In the genomic region with DNA sequence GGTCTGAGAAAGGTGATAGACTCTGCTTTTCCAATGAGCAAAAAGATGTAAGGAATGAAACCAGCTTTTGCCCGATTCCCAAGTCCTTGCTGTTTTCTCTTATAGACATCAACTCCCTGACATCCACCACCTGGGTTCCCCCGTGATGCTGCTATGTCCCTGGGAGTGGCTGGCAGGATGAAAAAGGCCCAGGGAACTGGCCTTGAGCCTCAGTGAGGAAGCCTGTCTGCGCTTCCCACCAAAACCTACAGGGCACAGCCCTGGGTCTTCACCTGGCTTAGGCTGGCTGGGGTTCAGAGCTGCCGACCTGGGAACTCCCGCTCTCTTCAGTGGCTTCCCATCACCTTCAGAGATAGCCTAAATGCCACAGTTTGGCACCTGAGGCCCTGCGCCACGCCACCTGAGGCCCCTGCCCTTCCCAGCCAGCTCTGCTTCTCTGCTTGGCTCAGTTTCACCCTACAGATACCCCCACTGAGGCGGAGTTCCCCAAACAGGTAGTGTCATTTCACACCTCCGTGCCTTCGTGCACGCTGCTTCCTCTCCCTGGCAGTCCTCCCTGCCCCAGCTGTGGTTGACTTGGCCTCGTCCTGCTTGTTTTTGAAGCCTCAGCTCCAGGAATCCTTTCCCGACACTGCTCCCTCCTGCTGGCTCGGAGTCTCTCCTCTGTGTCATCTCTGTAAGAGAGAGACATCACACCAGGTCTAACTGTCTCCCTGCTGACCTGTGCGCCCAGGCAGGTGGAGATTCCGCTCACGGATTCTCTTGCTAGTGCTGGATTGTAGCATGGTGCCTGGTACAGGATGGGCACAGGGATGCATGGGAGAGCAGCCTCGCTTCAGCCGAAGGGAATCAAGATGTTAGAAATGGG, we compare ENCODE assay signal across 32 cellular contexts. TPM values are rescaled to one million over a fixed set of nuclear protein-coding genes. Genes with fewer than 3 reads are reported as not detected.
DNase-seq lines count a peak whose midpoint lies in the region; ATAC-seq, FAIRE-seq and TF ChIP-seq lines count a peak whose summit lies in the region.
"Had no signal": no experiment of that assay in that cellular context is flagged by ENCODE, and none has a peak within 500 bp of the region (broad histone marks: within the 10 kb centered on the region; RNA-seq: fewer than 3 reads in every experiment).

No MANE protein-coding gene starts in this region.

- no peak for TF ChIP-seq RAD21 in HepG2 (CRISPR knock-in tag; IDR thresholded peaks at IDR 0.05)

- no peak overlapping the region for H3K27ac ChIP-seq in HepG2 (ENCODE audit: extremely low read length, insufficient read depth, low read length)
- H3K27ac ChIP-seq in right lobe of liver, result no peak overlapping the region
- peak overlapping the region; percentile 4; the same call in 1 of the 2 replicates for H3K27ac ChIP-seq in OCI-LY3 (ENCODE audit: low read length)
- H3K27ac ChIP-seq: gastrocnemius medialis, neural progenitor cell, prostate gland, suprapubic skin had no signal

- H3K36me3 ChIP-seq in HepG2 (replicated peaks in 1 of 2; ENCODE audit: control insufficient read depth in 1 of 2, insufficient read depth in 2 of 2, low read length in 2 of 2) (no peaks in the 10 kb centered on the region), right lobe of liver (no peaks in the 10 kb centered on the region), OCI-LY3 (replicated peaks; ENCODE audit: low read depth, low read length) (peaks cover 8% of the 10 kb centered on the region)
- H3K36me3 ChIP-seq: esophagus squamous epithelium, gastrocnemius medialis, HAP-1, lower lobe of right lung, neural progenitor cell, prostate gland, suprapubic skin had no signal

- DNase-seq in HepG2 (ENCODE audit: low spot score) (no peak), right lobe of liver (no peak), germinal center (ENCODE audit: low spot score) (peak; percentile 63), A172 (ENCODE audit: low spot score) (no peak), DMS53 (lab: John Stamatoyannopoulos, UW) (no peak)
- no peak for DNase-seq in naive thymus-derived CD8-positive, alpha-beta T cell
- DNase-seq: activated CD4-positive, alpha-beta T cell treated with anti-CD3 and anti-CD28 coated beads, Interleukin-2, amount 50 U/mL, for 48 hours; activated CD4-positive, CD25-positive, alpha-beta regulatory T cell; activated CD8-positive, alpha-beta memory T cell treated with anti-CD3 and anti-CD28 coated beads, Interleukin-2, amount 50 U/mL, for 4 hours; activated naive CD4-positive, alpha-beta T cell treated with anti-CD3 and anti-CD28 coated beads, Interleukin-2, amount 50 U/mL, for 16 hours; EL; esophagus squamous epithelium; hypothalamus; NCI-H1092 treated with DMSO at 0.1 percent for 48 hours; NCI-H2029 treated with DMSO at 0.1 percent for 48 hours; NCI-H345; NCI-H774; Right ventricle myocardium superior; stimulated activated CD4-positive, alpha-beta T cell treated with anti-CD3 and anti-CD28 coated beads, Interleukin-1b, Interleukin-23, amount 100 ng/mL, for 48 hours had no signal

- no peaks in the 10 kb centered on the region for H3K79me2 ChIP-seq in HepG2 (ENCODE audit: insufficient read depth, low read length)
- H3K79me2 ChIP-seq in OCI-LY3 (ENCODE audit: low read length), result no peaks in the 10 kb centered on the region

- H3K27ac Mint-ChIP-seq in naive thymus-derived CD8-positive, alpha-beta T cell, result peak overlapping the region in 1 of 10 donors; percentile 2
- H3K27ac Mint-ChIP-seq: neural progenitor cell; stimulated activated effector memory CD8-positive, alpha-beta T cell treated with anti-CD3 and anti-CD28 coated beads, Interleukin-12 subunit alpha, Interleukin-12 subunit beta, amount 100 ng/mL, for 72 hours had no signal

- no peak overlapping the region for H3K4me3 Mint-ChIP-seq in naive thymus-derived CD8-positive, alpha-beta T cell
- H3K4me3 Mint-ChIP-seq: neural progenitor cell; stimulated activated effector memory CD8-positive, alpha-beta T cell treated with anti-CD3 and anti-CD28 coated beads, Interleukin-12 subunit alpha, Interleukin-12 subunit beta, amount 100 ng/mL, for 72 hours had no signal

- TF ChIP-seq EP300 in HepG2 (IDR thresholded peaks at IDR 0.05; ENCODE audit: low read depth in 2 of 2, low read length in 2 of 2) (no peak), HepG2 (CRISPR knock-in tag; IDR thresholded peaks at IDR 0.05; ENCODE audit: borderline replicate concordance) (no peak)

- H3K27me3 Mint-ChIP-seq in naive thymus-derived CD8-positive, alpha-beta T cell, result peaks cover 4 to 33% (median 29%) of the 10 kb centered on the region in 5 donors

- H4K20me1 ChIP-seq in HepG2 (ENCODE audit: insufficient read depth, low read length), result no peaks in the 10 kb centered on the region
- H4K20me1 ChIP-seq in OCI-LY3 (ENCODE audit: insufficient read depth, low read length), result no peaks in the 10 kb centered on the region

- WGBS in HepG2 (ENCODE audit: low lambda C conversion rate), result 64% methylated on average over 17 of the region's 19 CpGs
- WGBS in right lobe of liver (ENCODE audit: insufficient coverage, low coverage, low lambda C conversion rate, missing lambda C conversion rate), result 85% methylated on average over 8 of the region's 19 CpGs

- no peak for TF ChIP-seq CTCF in HepG2 (CRISPR knock-in tag; IDR thresholded peaks at IDR 0.05)
- TF ChIP-seq CTCF in right lobe of liver (IDR thresholded peaks at IDR 0.05), result no peak
- TF ChIP-seq CTCF in OCI-LY3 (IDR thresholded peaks at IDR 0.05; ENCODE audit: low read depth, low read length), result no peak

- H3K9me3 ChIP-seq in HepG2 (ENCODE audit: low read length), result no peaks in the 10 kb centered on the region
- no peaks in the 10 kb centered on the region for H3K9me3 ChIP-seq in right lobe of liver
- H3K9me3 ChIP-seq in OCI-LY3 (ENCODE audit: insufficient read depth, low read length), result no peaks in the 10 kb centered on the region
- H3K9me3 ChIP-seq: esophagus squamous epithelium, gastrocnemius medialis, HAP-1, lower lobe of right lung, prostate gland, suprapubic skin had no signal

- BruUV-seq in HepG2 (replicated peaks; lab: Mats Ljungman, UMichigan), result no TSS peak

- peak overlapping the region; percentile 39; the same call in 1 of the 2 replicates for H3K4me2 ChIP-seq in HepG2 (ENCODE audit: low read depth, low read length)
- peak overlapping the region; percentile 82 for H3K4me2 ChIP-seq in OCI-LY3 (ENCODE audit: low read length)
- H3K4me2 ChIP-seq: neural progenitor cell had no signal

- TF ChIP-seq POLR2A in HepG2 (IDR thresholded peaks at IDR 0.05; ENCODE audit: insufficient read depth in 1 of 2, low read depth in 2 of 2, low read length in 2 of 2) (no peak), right lobe of liver (IDR thresholded peaks at IDR 0.05) (no peak)

- in situ Hi-C loops in HepG2 (cut with HindIII; ENCODE audit: extremely low pct_ligation_motif_present, low pct_unique_long_range_greater_than_20kb), result no loop called here

- peaks cover 0 to 1% (median 0%) of the 10 kb centered on the region in 9 donors for H3K9me3 Mint-ChIP-seq in naive thymus-derived CD8-positive, alpha-beta T cell
- H3K9me3 Mint-ChIP-seq: neural progenitor cell; stimulated activated effector memory CD8-positive, alpha-beta T cell treated with anti-CD3 and anti-CD28 coated beads, Interleukin-12 subunit alpha, Interleukin-12 subunit beta, amount 100 ng/mL, for 72 hours had no signal

- intact Hi-C loops in HepG2 (cut with micrococcal nuclease; ENCODE audit: unreplicated experiment), result no loop called here
- intact Hi-C loops in right lobe of liver (cut with DNase I), result no loop called here

- POLR2A ChIA-PET in HepG2 (lab: Yijun Ruan, JAX), result interaction anchor here (1.6 kb wide), 1 partner anchor 10 kb away, joined by 5 read pairs; the partner anchor contains the start of gene SLC37A2
- POLR2A ChIA-PET in naive thymus-derived CD8-positive, alpha-beta T cell (lab: Charles Lee), result no interaction called here

- ATAC-seq in HepG2, result no peak; the same call in 2 of the 3 replicates
- ATAC-seq in right lobe of liver, result no peak
- ATAC-seq in naive thymus-derived CD8-positive, alpha-beta T cell, result no peak
- ATAC-seq in HG02970 (IDR thresholded peaks at IDR 0.05; ENCODE audit: low FRiP score, unreplicated experiment), result no peak
- ATAC-seq: gastrocnemius medialis; lower lobe of right lung; stimulated activated effector memory CD8-positive, alpha-beta T cell treated with anti-CD3 and anti-CD28 coated beads, Interleukin-12 subunit alpha, Interleukin-12 subunit beta, amount 100 ng/mL, for 72 hours had no signal

- no peaks in the 10 kb centered on the region for H3K36me3 Mint-ChIP-seq in naive thymus-derived CD8-positive, alpha-beta T cell
- H3K36me3 Mint-ChIP-seq: neural progenitor cell; stimulated activated effector memory CD8-positive, alpha-beta T cell treated with anti-CD3 and anti-CD28 coated beads, Interleukin-12 subunit alpha, Interleukin-12 subunit beta, amount 100 ng/mL, for 72 hours had no signal

- H3K4me3 ChIP-seq in HepG2 (replicated peaks in 1 of 3; ENCODE audit: insufficient read depth in 1 of 3, low read depth in 2 of 3, low read length in 3 of 3), result peak overlapping the region in 1 of 3 experiments; percentile 26; a peak in 1 of 6 replicates
- H3K4me3 ChIP-seq in right lobe of liver, result no peak overlapping the region
- H3K4me3 ChIP-seq in OCI-LY3 (ENCODE audit: low read length), result no peak overlapping the region
- H3K4me3 ChIP-seq: coronary artery, esophagus squamous epithelium, gastrocnemius medialis, HAP-1, lower lobe of right lung, neural progenitor cell, prostate gland, suprapubic skin had no signal

- H3K27me3 ChIP-seq in HepG2 (ENCODE audit: control insufficient read depth in 1 of 2, insufficient read depth in 2 of 2, low read length in 2 of 2) (peaks cover 0 to 4% of the 10 kb centered on the region in 2 experiments; a peak in 1 of 5 replicates), right lobe of liver (no peaks in the 10 kb centered on the region), OCI-LY3 (ENCODE audit: low read depth, low read length) (no peaks in the 10 kb centered on the region)
- H3K27me3 ChIP-seq: esophagus squamous epithelium, gastrocnemius medialis, neural progenitor cell had no signal

- H3K4me1 ChIP-seq in HepG2 (ENCODE audit: insufficient read depth, low read length), result peaks cover 65% of the 10 kb centered on the region
- peaks cover 0 to 3% (median 0%) of the 10 kb centered on the region in 4 donors for H3K4me1 ChIP-seq in right lobe of liver
- H3K4me1 ChIP-seq in OCI-LY3 (ENCODE audit: low read length), result peaks cover 51% of the 10 kb centered on the region
- H3K4me1 ChIP-seq: HAP-1, prostate gland had no signal

- H2AFZ ChIP-seq in HepG2 (ENCODE audit: low read length) (no peak overlapping the region), OCI-LY3 (ENCODE audit: low read depth, low read length) (no peak overlapping the region)
- H2AFZ ChIP-seq: neural progenitor cell had no signal

- CTCF ChIA-PET in HepG2 (lab: Yijun Ruan, JAX; ENCODE audit: low intra/inter-chr PET ratio, low total read pairs), result no interaction called here

- H3K9ac ChIP-seq in HepG2 (ENCODE audit: insufficient read depth, low read depth, low read length) (no peak overlapping the region), OCI-LY3 (ENCODE audit: low read length) (no peak overlapping the region)
- H3K9ac ChIP-seq: neural progenitor cell had no signal

- H3K4me1 Mint-ChIP-seq in naive thymus-derived CD8-positive, alpha-beta T cell, result peaks cover 5 to 40% (median 9%) of the 10 kb centered on the region in 4 donors

- FAIRE-seq in HepG2 (lab: Jason Lieb, UNC), result no peak
- FAIRE-seq: bronchial epithelial cell, islet of Langerhans had no signal

RNA-seq across cellular contexts. Expression of gene SLC37A2, which starts 10.7 kb away (rescaled TPM):
- total RNA-seq in HepG2 (2016; rRNA removed; fragmentation: Illumina TruSeq; extraction: Trizol) (1.8 and 4.6 TPM in 2 replicates), right lobe of liver (10 to 100 TPM in 1 of 6 experiments, 1 to 10 TPM in 5; 3.4 to 14.2 (median 4.7) TPM)
- total RNA-seq in HepG2 (2016; cell fraction: cytosol; rRNA removed; fragmentation: Illumina TruSeq; extraction: Trizol; ENCODE audit: low read depth), result 0.30 and 0.53 TPM in 2 replicates
- 1.9 and 5.8 TPM in 2 replicates for total RNA-seq in HepG2 (2016; cell fraction: insoluble cytoplasmic fraction; rRNA removed; fragmentation: Illumina TruSeq; extraction: Trizol)
- total RNA-seq in HepG2 (2016; cell fraction: membrane; rRNA removed; fragmentation: Illumina TruSeq; extraction: Trizol), result 1.7 TPM in 2 replicates
- total RNA-seq in HepG2 (2016; cell fraction: nucleus; rRNA removed; fragmentation: Illumina TruSeq; extraction: Trizol), result 5.8 and 6.3 TPM in 2 replicates
- polyA plus RNA-seq in HepG2 (2011; rRNA removed), result 3.8 and 7.1 TPM in 2 replicates
- polyA plus RNA-seq in HepG2 (2011; cell fraction: cytosol; rRNA removed), result 3.3 and 6.2 TPM in 2 replicates
- 9.4 and 27.0 TPM in 2 replicates for polyA plus RNA-seq in HepG2 (2011; cell fraction: nucleus; rRNA removed)
- 1.3 and 1.8 TPM in 2 replicates for polyA plus RNA-seq in HepG2 (2012)
- polyA plus RNA-seq in HepG2 (2016; cell fraction: cytosol; fragmentation: Illumina TruSeq; extraction: Trizol; ENCODE audit: low read depth), result 0.51 and 0.58 TPM in 2 replicates
- 1.9 and 2.2 TPM in 2 replicates for polyA plus RNA-seq in HepG2 (2016; cell fraction: insoluble cytoplasmic fraction; fragmentation: Illumina TruSeq; extraction: Trizol; ENCODE audit: low read depth)
- polyA plus RNA-seq in HepG2 (2016; cell fraction: membrane; fragmentation: Illumina TruSeq; extraction: Trizol; ENCODE audit: low read depth), result 0.93 and 1.1 TPM in 2 replicates
- polyA plus RNA-seq in HepG2 (2016; cell fraction: nucleus; fragmentation: Illumina TruSeq; extraction: Trizol; ENCODE audit: insufficient read depth, low read depth), result 8.4 and 9.8 TPM in 2 replicates
- 0.26 and 16.3 TPM in 2 replicates for polyA minus RNA-seq in HepG2 (2011; rRNA and poly(A)+ RNA removed; ENCODE audit: low replicate concordance)
- polyA minus RNA-seq in HepG2 (2011; cell fraction: cytosol; rRNA and poly(A)+ RNA removed), result 2.0 and 4.0 TPM in 2 replicates
- polyA minus RNA-seq in HepG2 (2011; cell fraction: nucleus; rRNA and poly(A)+ RNA removed), result 2.7 and 5.3 TPM in 2 replicates
- 1 to 10 TPM; 1.2 to 2.4 TPM for total RNA-seq in naive thymus-derived CD8-positive, alpha-beta T cell
- polyA plus RNA-seq in naive thymus-derived CD8-positive, alpha-beta T cell, result under 1 TPM in 2 of 3 donors, not detected in 1; 0.04 to 0.13 TPM
- 0.26 and 1.4 TPM in 2 replicates for total RNA-seq in A172 (2014; rRNA removed; shearing (Covaris generic))
- total RNA-seq: A673 had no signal

RNA-seq across cellular contexts. Expression of gene TMEM218, which starts 37.6 kb away (rescaled TPM):
- total RNA-seq in HepG2 (2016; rRNA removed; fragmentation: Illumina TruSeq; extraction: Trizol) (14.0 and 14.2 TPM in 2 replicates), right lobe of liver (10 to 100 TPM in 4 of 6 experiments, 1 to 10 TPM in 2; 7.4 to 13.5 (median 10.5) TPM)
- 5.2 and 7.3 TPM in 2 replicates for total RNA-seq in HepG2 (2016; cell fraction: cytosol; rRNA removed; fragmentation: Illumina TruSeq; extraction: Trizol; ENCODE audit: low read depth)
- total RNA-seq in HepG2 (2016; cell fraction: insoluble cytoplasmic fraction; rRNA removed; fragmentation: Illumina TruSeq; extraction: Trizol), result 14.1 and 16.1 TPM in 2 replicates
- total RNA-seq in HepG2 (2016; cell fraction: membrane; rRNA removed; fragmentation: Illumina TruSeq; extraction: Trizol), result 11.0 and 12.9 TPM in 2 replicates
- 11.0 and 11.8 TPM in 2 replicates for total RNA-seq in HepG2 (2016; cell fraction: nucleus; rRNA removed; fragmentation: Illumina TruSeq; extraction: Trizol)
- 10.0 and 11.8 TPM in 2 replicates for polyA plus RNA-seq in HepG2 (2011; rRNA removed)
- 12.9 and 14.2 TPM in 2 replicates for polyA plus RNA-seq in HepG2 (2011; cell fraction: cytosol; rRNA removed)
- 12.0 TPM in 2 replicates for polyA plus RNA-seq in HepG2 (2011; cell fraction: nucleus; rRNA removed)
- polyA plus RNA-seq in HepG2 (2012), result 8.4 and 10.1 TPM in 2 replicates
- polyA plus RNA-seq in HepG2 (2016; cell fraction: cytosol; fragmentation: Illumina TruSeq; extraction: Trizol; ENCODE audit: low read depth), result 4.6 and 6.0 TPM in 2 replicates
- 12.6 and 16.7 TPM in 2 replicates for polyA plus RNA-seq in HepG2 (2016; cell fraction: insoluble cytoplasmic fraction; fragmentation: Illumina TruSeq; extraction: Trizol; ENCODE audit: low read depth)
- 7.0 and 10.1 TPM in 2 replicates for polyA plus RNA-seq in HepG2 (2016; cell fraction: membrane; fragmentation: Illumina TruSeq; extraction: Trizol; ENCODE audit: low read depth)
- 16.2 and 19.0 TPM in 2 replicates for polyA plus RNA-seq in HepG2 (2016; cell fraction: nucleus; fragmentation: Illumina TruSeq; extraction: Trizol; ENCODE audit: insufficient read depth, low read depth)
- 4.5 and 7.8 TPM in 2 replicates for polyA minus RNA-seq in HepG2 (2011; rRNA and poly(A)+ RNA removed; ENCODE audit: low replicate concordance)
- 2.6 and 3.8 TPM in 2 replicates for polyA minus RNA-seq in HepG2 (2011; cell fraction: cytosol; rRNA and poly(A)+ RNA removed)
- 8.1 and 9.7 TPM in 2 replicates for polyA minus RNA-seq in HepG2 (2011; cell fraction: nucleus; rRNA and poly(A)+ RNA removed)
- total RNA-seq in naive thymus-derived CD8-positive, alpha-beta T cell, result 10 to 100 TPM; 12.2 to 13.7 TPM
- polyA plus RNA-seq in naive thymus-derived CD8-positive, alpha-beta T cell, result 10 to 100 TPM; 30.0 to 40.1 (median 35.3) TPM
- total RNA-seq in A172 (2014; rRNA removed; shearing (Covaris generic)), result 25.8 and 30.8 TPM in 2 replicates
